Comparison of ENCODE assay signal across 1 cellular context in the genomic region with DNA sequence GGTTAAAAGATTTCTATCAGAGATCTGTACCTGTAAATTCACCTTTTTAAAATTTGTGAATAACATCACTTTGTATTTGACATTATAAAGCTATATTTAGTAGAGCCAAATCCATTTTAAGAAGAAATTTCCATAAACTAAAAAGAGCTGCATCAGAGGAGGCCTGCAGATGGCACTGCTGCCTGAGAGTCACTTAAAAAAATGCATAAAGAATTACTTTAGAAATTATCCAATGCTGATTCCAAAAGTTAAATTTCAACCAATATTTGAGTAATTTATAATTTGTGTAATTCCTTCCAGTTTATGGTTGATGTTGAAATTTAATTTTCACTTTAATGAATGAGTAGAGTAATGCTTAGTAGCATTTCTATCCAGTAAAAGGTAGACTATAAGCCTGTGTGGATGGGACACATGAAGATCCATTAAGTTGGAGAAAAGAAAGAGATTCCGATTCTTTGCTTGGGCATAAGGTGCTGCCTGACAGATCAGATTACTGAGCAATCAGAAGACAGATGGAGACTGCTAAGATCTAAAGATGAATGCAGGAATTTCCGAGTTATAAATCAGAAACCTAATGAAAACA.
TF ChIP-seq lines count a peak whose summit lies in the region.

No MANE protein-coding gene starts in this region.

TF ChIP-seq in H1, 55 proteins besides CTCF, POLR2A, EP300 and RAD21 (continued from another document):
- TF ChIP-seq, protein P1, sequence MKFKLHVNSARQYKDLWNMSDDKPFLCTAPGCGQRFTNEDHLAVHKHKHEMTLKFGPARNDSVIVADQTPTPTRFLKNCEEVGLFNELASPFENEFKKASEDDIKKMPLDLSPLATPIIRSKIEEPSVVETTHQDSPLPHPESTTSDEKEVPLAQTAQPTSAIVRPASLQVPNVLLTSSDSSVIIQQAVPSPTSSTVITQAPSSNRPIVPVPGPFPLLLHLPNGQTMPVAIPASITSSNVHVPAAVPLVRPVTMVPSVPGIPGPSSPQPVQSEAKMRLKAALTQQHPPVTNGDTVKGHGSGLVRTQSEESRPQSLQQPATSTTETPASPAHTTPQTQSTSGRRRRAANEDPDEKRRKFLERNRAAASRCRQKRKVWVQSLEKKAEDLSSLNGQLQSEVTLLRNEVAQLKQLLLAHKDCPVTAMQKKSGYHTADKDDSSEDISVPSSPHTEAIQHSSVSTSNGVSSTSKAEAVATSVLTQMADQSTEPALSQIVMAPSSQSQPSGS (IDR thresholded peaks at IDR 0.05; ENCODE audit: low read length) = no peak
- TF ChIP-seq HDAC6 (IDR thresholded peaks at IDR 0.05; ENCODE audit: low read depth, low read length) (no peak), HDAC2 (IDR thresholded peaks at IDR 0.05; ENCODE audit: borderline replicate concordance in 1 of 2, low read depth in 2 of 2, low read length in 2 of 2) (no peak), EGR1 (IDR thresholded peaks at IDR 0.05; ENCODE audit: borderline replicate concordance, low read depth, low read length) (no peak), MAFK (IDR thresholded peaks at IDR 0.05; ENCODE audit: low read depth, low read length) (no peak), CREB1 (IDR thresholded peaks at IDR 0.05) (no peak)
- TF ChIP-seq, protein P2, sequence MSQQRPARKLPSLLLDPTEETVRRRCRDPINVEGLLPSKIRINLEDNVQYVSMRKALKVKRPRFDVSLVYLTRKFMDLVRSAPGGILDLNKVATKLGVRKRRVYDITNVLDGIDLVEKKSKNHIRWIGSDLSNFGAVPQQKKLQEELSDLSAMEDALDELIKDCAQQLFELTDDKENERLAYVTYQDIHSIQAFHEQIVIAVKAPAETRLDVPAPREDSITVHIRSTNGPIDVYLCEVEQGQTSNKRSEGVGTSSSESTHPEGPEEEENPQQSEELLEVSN (IDR thresholded peaks at IDR 0.05) = no peak
